ENCODE assay signal across 10 cellular contexts in genomic region chr19:55644842-55645511, GRCh38. TPM values are rescaled to one million over a fixed set of nuclear protein-coding genes. Genes with fewer than 3 reads are reported as not detected.
DNase-seq lines count a peak whose midpoint lies in the region; ATAC-seq, FAIRE-seq and TF ChIP-seq lines count a peak whose summit lies in the region.
"Had no signal": no experiment of that assay in that cellular context is flagged by ENCODE, and none has a peak within 500 bp of the region (broad histone marks: within the 10 kb centered on the region; RNA-seq: fewer than 3 reads in every experiment).

No MANE protein-coding gene starts in this region.

- H3K23ac ChIP-seq in H9 (ENCODE audit: insufficient read length, low read depth, low read length), result no peak overlapping the region

- H4K91ac ChIP-seq in H9 (ENCODE audit: insufficient read length, low read depth, low read length), result no peak overlapping the region

- intact Hi-C loops in activated T-helper 1 cell treated with anti-CD3 and anti-CD28 coated beads, Interleukin-12 subunit alpha, Interleukin-12 subunit beta, Interleukin-2, Interleukin-4 antibody, amounts not matched to agents 30 ng/mL and 10 ng/mL and 1 ng/mL, durations not matched to agents 14 hours and 24 hours and 36 hours (cut with micrococcal nuclease), result loop anchor here (5.0 to 10.0 kb wide), 5 partner anchors 38 to 1180 kb away; partner anchors contain the start of genes KMT5C, LENG9, PPP6R1 and UBE2S
- intact Hi-C loops in kidney (cut with DNase I), result no loop called here
- intact Hi-C loops in transverse colon (cut with DNase I; ENCODE audit: low total_unique reads), result no loop called here

- H2BK5ac ChIP-seq in H9 (ENCODE audit: insufficient read length, low read length), result no peak overlapping the region

- H4K8ac ChIP-seq in H9 (replicated peaks; ENCODE audit: insufficient read length, low read depth, low read length), result no peak overlapping the region

- H3K36me3 Mint-ChIP-seq in H9 (ENCODE audit: insufficient read depth in 1 of 3, low read depth in 3 of 3), result peaks cover 16 to 36% (median 27%) of the 10 kb centered on the region in 3 experiments
- peaks cover 30% of the 10 kb centered on the region for H3K36me3 Mint-ChIP-seq in activated T-helper 1 cell treated with anti-CD3 and anti-CD28 coated beads, Interleukin-12 subunit alpha, Interleukin-12 subunit beta, Interleukin-2, Interleukin-4 antibody, amounts not matched to agents 30 ng/mL and 10 ng/mL and 1 ng/mL, durations not matched to agents 14 hours and 24 hours and 36 hours (ENCODE audit: low read depth)

- no peak overlapping the region for H2BK20ac ChIP-seq in H9 (ENCODE audit: low read depth, low read length, poor library complexity, severe bottlenecking)

- ATAC-seq in HG02973 (IDR thresholded peaks at IDR 0.05; ENCODE audit: unreplicated experiment), result no peak

- H2BK120ac ChIP-seq in H9 (ENCODE audit: low read depth, low read length, poor library complexity, severe bottlenecking), result no peak overlapping the region

- H3K9me3 Mint-ChIP-seq in H9, result peaks cover 0 to 4% of the 10 kb centered on the region in 2 experiments; a peak in 2 of 5 replicates
- H3K9me3 Mint-ChIP-seq in activated T-helper 1 cell treated with anti-CD3 and anti-CD28 coated beads, Interleukin-12 subunit alpha, Interleukin-12 subunit beta, Interleukin-2, Interleukin-4 antibody, amounts not matched to agents 30 ng/mL and 10 ng/mL and 1 ng/mL, durations not matched to agents 14 hours and 24 hours and 36 hours, result no peaks in the 10 kb centered on the region

- H2BK15ac ChIP-seq in H9 (ENCODE audit: low read depth, low read length), result no peak overlapping the region

- H3K9ac ChIP-seq in H9 (ENCODE audit: extremely low read depth, insufficient read length, low read length), result no peak overlapping the region
- no peak overlapping the region for H3K9ac ChIP-seq in kidney (ENCODE audit: low read length in 2 of 2)

- POLR2A ChIA-PET in AG04450 (lab: Yijun Ruan, JAX), result interaction anchor here (0.7 to 1.7 kb wide), 2 partner anchors 12 to 103 kb away, joined by 3 read pairs; no protein-coding TSS in a partner anchor

- H3K79me1 ChIP-seq in H9 (ENCODE audit: insufficient read depth, low read depth, low read length, poor library complexity, severe bottlenecking), result peaks cover 3% of the 10 kb centered on the region

- H3T11ph ChIP-seq in H9 (ENCODE audit: low read length), result no peak overlapping the region

- no peak overlapping the region for H2BK12ac ChIP-seq in H9 (ENCODE audit: insufficient read length, low read depth, low read length)

- no peak overlapping the region for H2AFZ ChIP-seq in H9 (ENCODE audit: low read length)

- CTCF ChIA-PET in AG04450 (lab: Charles Lee), result interaction anchor here (0.6 to 2.1 kb wide), 5 partner anchors 8 to 177 kb away, joined by 3 to 7 read pairs (median 4); no protein-coding TSS in a partner anchor

- no peak overlapping the region for H4K5ac ChIP-seq in H9 (ENCODE audit: insufficient read length, low read depth, low read length)

- peaks cover 3% of the 10 kb centered on the region; the same call in 1 of the 2 replicates for H3K27me3 Mint-ChIP-seq in H9 (ENCODE audit: low read depth)
- no peaks in the 10 kb centered on the region for H3K27me3 Mint-ChIP-seq in activated T-helper 1 cell treated with anti-CD3 and anti-CD28 coated beads, Interleukin-12 subunit alpha, Interleukin-12 subunit beta, Interleukin-2, Interleukin-4 antibody, amounts not matched to agents 30 ng/mL and 10 ng/mL and 1 ng/mL, durations not matched to agents 14 hours and 24 hours and 36 hours (ENCODE audit: insufficient read depth)

- no peak for FAIRE-seq in kidney (lab: Jason Lieb, UNC)

- H3K18ac ChIP-seq in H9 (ENCODE audit: insufficient read length, low read depth, low read length), result no peak overlapping the region

- TF ChIP-seq EP300 in transverse colon (IDR thresholded peaks at IDR 0.05; ENCODE audit: low read depth), result no peak

- H3K4me1 ChIP-seq in H9 (ENCODE audit: insufficient read depth, low read length) (no peaks in the 10 kb centered on the region), kidney (ENCODE audit: control insufficient read depth in 1 of 2, insufficient read depth in 1 of 2, low read depth in 1 of 2, low read length in 2 of 2) (peaks cover 4 to 47% of the 10 kb centered on the region in 2 donors), transverse colon (peaks cover 25 to 60% (median 53%) of the 10 kb centered on the region in 4 donors)

- H3K56ac ChIP-seq in H9 (ENCODE audit: insufficient read length, low read depth, low read length), result no peak overlapping the region

- peaks cover 7% of the 10 kb centered on the region; the same call in 1 of the 2 replicates for H3K79me2 ChIP-seq in H9 (ENCODE audit: insufficient read depth, low read length)

- H3K4me3 Mint-ChIP-seq in H9, result peak overlapping the region; percentile 97
- H3K4me3 Mint-ChIP-seq in activated T-helper 1 cell treated with anti-CD3 and anti-CD28 coated beads, Interleukin-12 subunit alpha, Interleukin-12 subunit beta, Interleukin-2, Interleukin-4 antibody, amounts not matched to agents 30 ng/mL and 10 ng/mL and 1 ng/mL, durations not matched to agents 14 hours and 24 hours and 36 hours, result peak overlapping the region; percentile 95

- DNase-seq in AG04450 (ENCODE audit: low read depth, low spot score), result no peak
- no peak for DNase-seq in H9
- no peak for DNase-seq in activated T-helper 1 cell treated with anti-CD3 and anti-CD28 coated beads, Interleukin-12 subunit alpha, Interleukin-12 subunit beta, Interleukin-2, Interleukin-4 antibody, amounts not matched to agents 30 ng/mL and 10 ng/mL and 1 ng/mL, durations not matched to agents 14 hours and 24 hours and 36 hours (ENCODE audit: low spot score)
- DNase-seq in kidney, result peak; percentile 87
- DNase-seq in Ammon's horn (ENCODE audit: low spot score), result no peak
- DNase-seq in KBM-7, result no peak
- no peak for DNase-seq in transverse colon
- DNase-seq: H7, MV-4-11 had no signal

- H3K4ac ChIP-seq in H9 (ENCODE audit: low read depth, low read length), result no peak overlapping the region

- peaks cover 26 to 40% of the 10 kb centered on the region in 2 experiments for H3K4me1 Mint-ChIP-seq in H9
- H3K4me1 Mint-ChIP-seq in activated T-helper 1 cell treated with anti-CD3 and anti-CD28 coated beads, Interleukin-12 subunit alpha, Interleukin-12 subunit beta, Interleukin-2, Interleukin-4 antibody, amounts not matched to agents 30 ng/mL and 10 ng/mL and 1 ng/mL, durations not matched to agents 14 hours and 24 hours and 36 hours (ENCODE audit: low read depth), result peaks cover 45% of the 10 kb centered on the region

- H2AK5ac ChIP-seq in H9 (ENCODE audit: insufficient read length, low read length), result no peak overlapping the region

- H4K20me1 ChIP-seq in H9 (ENCODE audit: control insufficient read depth, insufficient read depth, insufficient read length), result no peaks in the 10 kb centered on the region

- in situ Hi-C loops in KBM-7 (cut with MboI; ENCODE audit: low pct_unique_long_range_greater_than_20kb, low sequenced_read_pairs) (no loop called here), transverse colon (cut with MboI; ENCODE audit: low pct_ligation_motif_present in 1 of 4, low pct_unique_long_range_greater_than_20kb in 1 of 4, low sequenced_read_pairs in 3 of 4) (no loop called here)

- TF ChIP-seq POLR2A in transverse colon (IDR thresholded peaks at IDR 0.05), result no peak

- no peaks in the 10 kb centered on the region for H3K36me3 ChIP-seq in kidney (ENCODE audit: control insufficient read depth in 1 of 2, insufficient read depth in 2 of 2, low read length in 2 of 2)
- no peaks in the 10 kb centered on the region for H3K36me3 ChIP-seq in transverse colon

- H3K23me2 ChIP-seq in H9 (ENCODE audit: insufficient read length, low read depth, low read length, poor library complexity, severe bottlenecking), result peaks cover 40% of the 10 kb centered on the region

- WGBS in H9 (ENCODE audit: extremely low coverage, insufficient read length, low lambda C conversion rate), result no CpG with 5 or more reads among the region's 28 CpGs
- 87% methylated on average over 25 of the region's 28 CpGs; no CpG with 5 or more reads in 1 of the 2 donors for WGBS in transverse colon (ENCODE audit: low coverage in 1 of 2), 2 donors

- no peaks in the 10 kb centered on the region for H3K27me3 ChIP-seq in AG04450 (ENCODE audit: control insufficient read depth, insufficient read depth, low read length)
- no peaks in the 10 kb centered on the region for H3K27me3 ChIP-seq in H9 (ENCODE audit: insufficient read depth, low read length)
- H3K27me3 ChIP-seq in transverse colon, result no peaks in the 10 kb centered on the region

- H3K14ac ChIP-seq in H9 (ENCODE audit: insufficient read depth, low read length), result no peak overlapping the region

- peak overlapping the region; percentile 73 for H3K4me2 ChIP-seq in H9 (ENCODE audit: insufficient read depth, insufficient read length, low read length)

- H3K9me3 ChIP-seq in AG04450 (ENCODE audit: control insufficient read depth, insufficient read depth, low read length), result no peaks in the 10 kb centered on the region; the same call in 1 of the 2 replicates
- no peaks in the 10 kb centered on the region for H3K9me3 ChIP-seq in H9 (ENCODE audit: control insufficient read depth, low read depth, low read length)
- no peaks in the 10 kb centered on the region for H3K9me3 ChIP-seq in kidney (ENCODE audit: control insufficient read depth in 1 of 2, low read length in 2 of 2)
- H3K9me3 ChIP-seq in transverse colon, result no peaks in the 10 kb centered on the region

- no peak overlapping the region for H3K27ac ChIP-seq in AG04450 (ENCODE audit: low read depth, low read length)
- H3K27ac ChIP-seq in H9 (ENCODE audit: insufficient read length, low read depth, low read length), result no peak overlapping the region
- no peak overlapping the region for H3K27ac ChIP-seq in kidney (ENCODE audit: low read depth in 2 of 2, low read length in 2 of 2)
- H3K27ac ChIP-seq in transverse colon, result no peak overlapping the region

- no peak for TF ChIP-seq CTCF in AG04450 (IDR thresholded peaks at IDR 0.05; ENCODE audit: low read depth, low read length)
- TF ChIP-seq CTCF in H9 (conservative IDR thresholded peaks at IDR 0.05), result no peak
- no peak for TF ChIP-seq CTCF in kidney (IDR thresholded peaks at IDR 0.05; ENCODE audit: borderline replicate concordance, extremely low read depth, insufficient read depth)
- TF ChIP-seq CTCF in transverse colon (IDR thresholded peaks at IDR 0.05), result no peak

- H3K27ac Mint-ChIP-seq in H9, result no peak overlapping the region
- peak overlapping the region; percentile 92 for H3K27ac Mint-ChIP-seq in activated T-helper 1 cell treated with anti-CD3 and anti-CD28 coated beads, Interleukin-12 subunit alpha, Interleukin-12 subunit beta, Interleukin-2, Interleukin-4 antibody, amounts not matched to agents 30 ng/mL and 10 ng/mL and 1 ng/mL, durations not matched to agents 14 hours and 24 hours and 36 hours

- H3K4me3 ChIP-seq in AG04450 (ENCODE audit: low read depth, low read length) (peak overlapping the region; percentile 84), kidney (ENCODE audit: low read length in 2 of 2) (peak overlapping the region in 1 of 2 donors; percentile 79), transverse colon (no peak overlapping the region)

RNA-seq across cellular contexts. Expression of gene ZNF581, which starts 1.5 kb away (rescaled TPM):
- polyA plus RNA-seq in AG04450 (2011; rRNA removed) (19.1 and 22.9 TPM in 2 replicates), kidney (ENCODE audit: insufficient read depth, low read depth, low replicate concordance) (22.0 TPM)
- polyA minus RNA-seq in AG04450 (2011; rRNA and poly(A)+ RNA removed), result 24.8 and 31.8 TPM in 2 replicates
- total RNA-seq in H9 (2021) (65.1 and 68.0 TPM in 2 replicates), kidney (23.6 TPM), transverse colon (10 to 100 TPM in 2 of 4 donors, 1 to 10 TPM in 2; 4.1 to 19.7 (median 10.0) TPM)
- total RNA-seq in activated T-helper 1 cell treated with anti-CD3 and anti-CD28 coated beads, Interleukin-12 subunit alpha, Interleukin-12 subunit beta, Interleukin-2, Interleukin-4 antibody, amounts not matched to agents 30 ng/mL and 10 ng/mL and 1 ng/mL, durations not matched to agents 14 hours and 24 hours and 36 hours, result 35.6 and 36.4 TPM in 2 replicates

RNA-seq across cellular contexts. Expression of gene CCDC106, which starts 3.0 kb away (rescaled TPM):
- polyA plus RNA-seq in AG04450 (2011; rRNA removed) (6.2 and 8.7 TPM in 2 replicates), kidney (ENCODE audit: insufficient read depth, low read depth, low replicate concordance) (51.9 TPM)
- 4.0 and 7.8 TPM in 2 replicates for polyA minus RNA-seq in AG04450 (2011; rRNA and poly(A)+ RNA removed)
- total RNA-seq in H9 (2021) (19.9 and 20.0 TPM in 2 replicates), kidney (22.7 TPM), transverse colon (10 to 100 TPM in 2 of 4 donors, 1 to 10 TPM in 2; 3.7 to 15.1 (median 8.4) TPM)
- 7.3 and 9.0 TPM in 2 replicates for total RNA-seq in activated T-helper 1 cell treated with anti-CD3 and anti-CD28 coated beads, Interleukin-12 subunit alpha, Interleukin-12 subunit beta, Interleukin-2, Interleukin-4 antibody, amounts not matched to agents 30 ng/mL and 10 ng/mL and 1 ng/mL, durations not matched to agents 14 hours and 24 hours and 36 hours

RNA-seq across cellular contexts. Expression of gene ZNF580, which starts 4.2 kb away (rescaled TPM):
- 7.3 and 14.0 TPM in 2 replicates for polyA plus RNA-seq in AG04450 (2011; rRNA removed)
- polyA minus RNA-seq in AG04450 (2011; rRNA and poly(A)+ RNA removed), result 7.4 and 9.0 TPM in 2 replicates
- 22.4 and 22.8 TPM in 2 replicates for total RNA-seq in H9 (2021)
- total RNA-seq in activated T-helper 1 cell treated with anti-CD3 and anti-CD28 coated beads, Interleukin-12 subunit alpha, Interleukin-12 subunit beta, Interleukin-2, Interleukin-4 antibody, amounts not matched to agents 30 ng/mL and 10 ng/mL and 1 ng/mL, durations not matched to agents 14 hours and 24 hours and 36 hours, result 39.8 and 40.4 TPM in 2 replicates
- 56.8 TPM for total RNA-seq in kidney
- 47.0 TPM for polyA plus RNA-seq in kidney (ENCODE audit: insufficient read depth, low read depth, low replicate concordance)
- total RNA-seq in transverse colon, result 100 to 1,000 TPM in 1 of 4 donors, 10 to 100 TPM in 3; 15.2 to 154 (median 25.7) TPM

RNA-seq across cellular contexts. Expression of gene U2AF2, which starts 9.9 kb away (rescaled TPM):
- polyA plus RNA-seq in AG04450 (2011; rRNA removed) (90.7 and 130 TPM in 2 replicates), kidney (ENCODE audit: insufficient read depth, low read depth, low replicate concordance) (54.8 TPM)
- 74.9 and 119 TPM in 2 replicates for polyA minus RNA-seq in AG04450 (2011; rRNA and poly(A)+ RNA removed)
- total RNA-seq in H9 (2021) (321 and 342 TPM in 2 replicates), kidney (161 TPM), transverse colon (100 to 1,000 TPM; 112 to 185 (median 130) TPM)
- 384 and 394 TPM in 2 replicates for total RNA-seq in activated T-helper 1 cell treated with anti-CD3 and anti-CD28 coated beads, Interleukin-12 subunit alpha, Interleukin-12 subunit beta, Interleukin-2, Interleukin-4 antibody, amounts not matched to agents 30 ng/mL and 10 ng/mL and 1 ng/mL, durations not matched to agents 14 hours and 24 hours and 36 hours

RNA-seq across cellular contexts. Expression of gene ZNF784, which starts 20.6 kb away (rescaled TPM):
- polyA plus RNA-seq in AG04450 (2011; rRNA removed) (1.9 and 2.8 TPM in 2 replicates), kidney (ENCODE audit: insufficient read depth, low read depth, low replicate concordance) (6.6 TPM)
- 3.0 and 3.2 TPM in 2 replicates for polyA minus RNA-seq in AG04450 (2011; rRNA and poly(A)+ RNA removed)
- total RNA-seq in H9 (2021) (9.9 and 10.7 TPM in 2 replicates), kidney (9.8 TPM), transverse colon (10 to 100 TPM; 11.1 to 27.7 (median 14.5) TPM)
- 3.0 and 4.9 TPM in 2 replicates for total RNA-seq in activated T-helper 1 cell treated with anti-CD3 and anti-CD28 coated beads, Interleukin-12 subunit alpha, Interleukin-12 subunit beta, Interleukin-2, Interleukin-4 antibody, amounts not matched to agents 30 ng/mL and 10 ng/mL and 1 ng/mL, durations not matched to agents 14 hours and 24 hours and 36 hours
